ENCODE assay signal across 5 cellular contexts in genomic region chr2:145047554-145047953, GRCh38.
"Had no signal": no experiment of that assay in that cellular context is flagged by ENCODE, and none has a peak within 500 bp of the region (broad histone marks: within the 10 kb centered on the region; RNA-seq: fewer than 3 reads in every experiment).

No MANE protein-coding gene starts in this region.

- DNase-seq: IMR-90, KBM-7, KG1 had no signal

- H3K4me3 ChIP-seq: K562 had no signal

- H3K27ac ChIP-seq: HL-60 had no signal
